Comparison of ENCODE assay signal across 35 cellular contexts in the genomic region with DNA sequence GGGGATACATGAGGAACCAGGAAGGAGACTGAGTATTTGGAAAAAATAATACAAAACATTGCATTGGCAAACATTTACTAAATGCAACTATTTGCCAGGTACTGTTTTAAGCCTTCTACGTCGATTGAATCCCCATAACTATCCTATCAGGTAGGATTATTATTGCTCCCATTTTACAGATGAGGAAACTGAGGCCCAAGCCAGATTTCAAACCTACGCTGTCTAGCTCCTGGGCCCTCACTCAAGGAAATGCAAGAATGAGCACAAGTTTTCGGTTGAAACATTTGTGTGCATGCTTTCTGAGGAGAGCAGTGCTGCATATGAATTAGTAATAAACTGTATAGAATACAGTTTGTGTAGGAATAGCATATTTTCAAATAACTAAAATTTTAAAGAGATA.
"Had no signal": no experiment of that assay in that cellular context is flagged by ENCODE, and none has a peak within 500 bp of the region (broad histone marks: within the 10 kb centered on the region; RNA-seq: fewer than 3 reads in every experiment).

No MANE protein-coding gene starts in this region.

- DNase-seq: Karpas-422, Kasumi-1, MG63, MM.1S, MV-4-11, NCI-H1048, NCI-H1092, NCI-H1092 treated with DMSO at 0.1 percent for 48 hours, NCI-H1105, NCI-H1105 treated with DMSO at 0.1 percent for 48 hours, NCI-H1417, NCI-H1417 treated with DMSO at 0.1 percent for 48 hours, NCI-H1436, NCI-H1436 treated with DMSO at 0.1 percent for 48 hours, NCI-H146, NCI-H1694, NCI-H1694 treated with DMSO at 0.1 percent for 48 hours, NCI-H187 treated with DMSO at 0.1 percent for 48 hours, NCI-H1930, NCI-H2029, NCI-H2029 treated with DMSO at 0.1 percent for 48 hours, NCI-H2081, NCI-H2081 treated with DMSO at 0.1 percent for 48 hours, NCI-H2107, NCI-H2171, NCI-H2171 treated with DMSO at 0.1 percent for 48 hours, NCI-H2227 treated with DMSO at 0.1 percent for 48 hours, NCI-H226, NCI-H345, NCI-H446, NCI-H446 treated with DMSO at 0.1 percent for 48 hours, NCI-H510A, NCI-H510A treated with DMSO at 0.1 percent for 48 hours, NCI-H524, NCI-H524 treated with DMSO at 0.1 percent for 48 hours had no signal

- H3K27me3 ChIP-seq: MG63 had no signal

- H3K9me3 ChIP-seq: MG63 had no signal

- H3K4me3 ChIP-seq: MG63 had no signal

- H3K36me3 ChIP-seq: MG63 had no signal
